In the genomic region with DNA sequence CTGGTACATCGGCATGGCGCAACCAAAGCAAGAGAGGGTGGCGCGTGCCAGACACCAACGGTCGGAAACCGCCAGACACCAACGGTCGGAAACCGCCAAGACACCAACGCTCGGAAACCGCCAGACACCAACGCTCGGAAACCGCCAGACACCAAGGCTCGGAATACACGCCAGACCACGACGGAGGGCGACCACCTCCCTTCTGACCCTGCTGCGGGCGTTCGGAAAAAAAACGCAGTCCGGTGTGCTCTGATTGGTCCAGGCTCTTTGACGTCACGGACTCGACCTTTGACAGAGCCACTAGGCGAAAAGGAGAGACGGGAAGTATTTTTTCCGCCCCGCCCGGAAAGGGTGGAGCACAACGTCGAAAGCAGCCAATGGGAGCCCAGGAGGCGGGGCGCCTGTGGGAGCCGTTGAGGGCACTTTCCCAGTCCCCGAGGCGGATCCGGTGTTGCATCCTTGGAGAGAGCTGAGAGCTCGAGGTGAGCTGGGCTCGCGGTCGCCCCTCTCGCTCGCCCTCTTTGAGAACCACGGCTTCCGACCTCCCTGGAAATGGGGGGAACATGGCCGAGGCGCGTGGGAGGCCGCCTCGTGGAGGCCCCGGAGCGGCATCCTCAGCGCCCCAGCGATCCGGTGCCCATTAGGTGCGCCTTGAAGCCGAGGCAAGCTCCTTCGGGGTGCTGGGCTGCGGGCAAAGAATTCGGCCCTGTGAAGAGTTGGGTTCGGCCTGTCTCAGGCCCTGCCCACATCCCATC, we compare ENCODE assay signal across 8 cellular contexts. TPM values are rescaled to one million over a fixed set of nuclear protein-coding genes. Genes with fewer than 3 reads are reported as not detected.
DNase-seq lines count a peak whose midpoint lies in the region; ATAC-seq and TF ChIP-seq lines count a peak whose summit lies in the region.
"Not testable (repeated sequence)": the region's sequence is repeated elsewhere in the genome, so short reads cannot be mapped to it uniquely, and the experiment has no call there.

No MANE protein-coding gene starts in this region.

- peak; percentile 68 to 83 (median 73) for DNase-seq in CD4-positive, alpha-beta T cell
- DNase-seq in T-helper 17 cell (peak; percentile 69 to 87 (median 69)), glomerular endothelial cell (ENCODE audit: extremely low read depth, low read depth, low spot score) (peak; percentile 27), nephron progenitor cell (peak; percentile 88)
- DNase-seq in activated naive CD8-positive, alpha-beta T cell treated with anti-CD3 and anti-CD28 coated beads, Interleukin-2, amount 10 ng/mL, durations not matched to agents 7 days and 5 days = peak; percentile 92
- peak; percentile 90 to 93 for DNase-seq in stimulated activated CD8-positive, alpha-beta memory T cell treated with anti-CD3 and anti-CD28 coated beads, Interleukin-15, amount 100 ng/mL, for 48 hours (ENCODE audit: low read depth in 2 of 2)

- not testable (repeated sequence) for H3K36me3 Mint-ChIP-seq in CD4-positive, alpha-beta T cell (ENCODE audit: low read depth); T-helper 17 cell (ENCODE audit: low read depth); activated naive CD8-positive, alpha-beta T cell treated with anti-CD3 and anti-CD28 coated beads, Interleukin-2, amount 10 ng/mL, durations not matched to agents 7 days and 5 days; nephron progenitor cell (ENCODE audit: low read depth)

- not testable (repeated sequence) for TF ChIP-seq CTCF in CD4-positive, alpha-beta T cell (IDR thresholded peaks at IDR 0.05); nephron progenitor cell (IDR thresholded peaks at IDR 0.05)

- H3K4me3 Mint-ChIP-seq in CD4-positive, alpha-beta T cell = peak overlapping the region; percentile 97
- H3K4me3 Mint-ChIP-seq in T-helper 17 cell (peak overlapping the region; percentile 99), nephron progenitor cell (peak overlapping the region; percentile 97)
- H3K4me3 Mint-ChIP-seq in activated naive CD8-positive, alpha-beta T cell treated with anti-CD3 and anti-CD28 coated beads, Interleukin-2, amount 10 ng/mL, durations not matched to agents 7 days and 5 days = peak overlapping the region; percentile 93

- peak overlapping the region; percentile 93 for H3K27ac Mint-ChIP-seq in CD4-positive, alpha-beta T cell
- H3K27ac Mint-ChIP-seq in T-helper 17 cell = peak overlapping the region; percentile 91
- H3K27ac Mint-ChIP-seq in activated naive CD8-positive, alpha-beta T cell treated with anti-CD3 and anti-CD28 coated beads, Interleukin-2, amount 10 ng/mL, durations not matched to agents 7 days and 5 days = peak overlapping the region; percentile 99
- H3K27ac Mint-ChIP-seq in nephron progenitor cell = peak overlapping the region; percentile 99

- H3K4me1 Mint-ChIP-seq in CD4-positive, alpha-beta T cell (ENCODE audit: low read depth); T-helper 17 cell; activated naive CD8-positive, alpha-beta T cell treated with anti-CD3 and anti-CD28 coated beads, Interleukin-2, amount 10 ng/mL, durations not matched to agents 7 days and 5 days; nephron progenitor cell: not testable (repeated sequence)

- CTCF ChIA-PET in CD4-positive, alpha-beta T cell (lab: Charles Lee) = not testable (repeated sequence)

- intact Hi-C loops in CD4-positive, alpha-beta T cell (cut with DNase I, micrococcal nuclease) = not testable (repeated sequence)

- H3K9me3 Mint-ChIP-seq in CD4-positive, alpha-beta T cell; activated naive CD8-positive, alpha-beta T cell treated with anti-CD3 and anti-CD28 coated beads, Interleukin-2, amount 10 ng/mL, durations not matched to agents 7 days and 5 days; nephron progenitor cell: not testable (repeated sequence)

- POLR2A ChIA-PET in CD4-positive, alpha-beta T cell (lab: Charles Lee); activated naive CD8-positive, alpha-beta T cell treated with anti-CD3 and anti-CD28 coated beads, Interleukin-2, amount 10 ng/mL, durations not matched to agents 7 days and 5 days (lab: Charles Lee): not testable (repeated sequence)

- not testable (repeated sequence) for H3K27me3 ChIP-seq in CD4-positive, alpha-beta T cell (ENCODE audit: control insufficient read depth, insufficient read depth, low read length)

- peak overlapping the region; percentile 56 for H3K27ac ChIP-seq in CD4-positive, alpha-beta T cell (ENCODE audit: low read depth, low read length)

- H3K9me3 ChIP-seq in CD4-positive, alpha-beta T cell (ENCODE audit: control insufficient read depth, low read length); T-helper 17 cell (ENCODE audit: control insufficient read depth, low read length, poor library complexity, severe bottlenecking): not testable (repeated sequence)

- ATAC-seq in CD4-positive, alpha-beta T cell (ENCODE audit: poor library complexity) = peak; percentile 79
- ATAC-seq in GM21381 (IDR thresholded peaks at IDR 0.05; ENCODE audit: unreplicated experiment) = peak; percentile 69
- ATAC-seq in HG03432 (IDR thresholded peaks at IDR 0.05; ENCODE audit: unreplicated experiment) = peak; percentile 90
- peak; percentile 85 for ATAC-seq in T-helper 17 cell
- peak; percentile 86 for ATAC-seq in activated naive CD8-positive, alpha-beta T cell treated with anti-CD3 and anti-CD28 coated beads, Interleukin-2, amount 10 ng/mL, durations not matched to agents 7 days and 5 days (ENCODE audit: low read depth)

- H3K27me3 Mint-ChIP-seq in CD4-positive, alpha-beta T cell; T-helper 17 cell; activated naive CD8-positive, alpha-beta T cell treated with anti-CD3 and anti-CD28 coated beads, Interleukin-2, amount 10 ng/mL, durations not matched to agents 7 days and 5 days; nephron progenitor cell (ENCODE audit: low read depth, poor library complexity): not testable (repeated sequence)

RNA-seq across cellular contexts. Expression of a gene that starts 23.7 kb away (rescaled TPM):
- not detected for total RNA-seq in CD4-positive, alpha-beta T cell
- total RNA-seq in T-helper 17 cell (not detected), glomerular endothelial cell (not detected in 2 replicates)
- total RNA-seq in activated naive CD8-positive, alpha-beta T cell treated with anti-CD3 and anti-CD28 coated beads, Interleukin-2, amount 10 ng/mL, durations not matched to agents 7 days and 5 days = not detected

RNA-seq across cellular contexts. Expression of a gene that starts 36.6 kb away (rescaled TPM):
- total RNA-seq in CD4-positive, alpha-beta T cell = 1 to 10 TPM; 4.1 to 4.4 TPM
- total RNA-seq in T-helper 17 cell (1 to 10 TPM; 1.1 to 3.1 TPM), glomerular endothelial cell (0.76 TPM in 1 of 2 replicates, not detected in the other)
- total RNA-seq in activated naive CD8-positive, alpha-beta T cell treated with anti-CD3 and anti-CD28 coated beads, Interleukin-2, amount 10 ng/mL, durations not matched to agents 7 days and 5 days = 1 to 10 TPM; 1.6 to 2.5 TPM

RNA-seq across cellular contexts. Expression of a gene that starts 51.8 kb away (rescaled TPM):
- not detected for total RNA-seq in CD4-positive, alpha-beta T cell
- total RNA-seq in T-helper 17 cell = not detected
- not detected for total RNA-seq in activated naive CD8-positive, alpha-beta T cell treated with anti-CD3 and anti-CD28 coated beads, Interleukin-2, amount 10 ng/mL, durations not matched to agents 7 days and 5 days
- total RNA-seq in glomerular endothelial cell = not detected in 2 replicates

Comparison
In these comparisons a context has a peak if more than half of its experiments do, and no peak if none do; other contexts are left out.
1. Peak in every context shown above with its lines: DNase-seq, ATAC-seq and H3K27ac ChIP-seq.
2. DNase-seq: peak in every context shown above with its lines; median percentile 92 in activated naive CD8-positive, alpha-beta T cell treated with anti-CD3 and anti-CD28 coated beads, Interleukin-2, amount 10 ng/mL, durations not matched to agents 7 days and 5 days; 92 in stimulated activated CD8-positive, alpha-beta memory T cell treated with anti-CD3 and anti-CD28 coated beads, Interleukin-15, amount 100 ng/mL, for 48 hours; 88 in nephron progenitor cell; 73 in CD4-positive, alpha-beta T cell; 69 in T-helper 17 cell; 27 in glomerular endothelial cell.